Comparison of ENCODE assay signal across 22 cellular contexts in the genomic region with DNA sequence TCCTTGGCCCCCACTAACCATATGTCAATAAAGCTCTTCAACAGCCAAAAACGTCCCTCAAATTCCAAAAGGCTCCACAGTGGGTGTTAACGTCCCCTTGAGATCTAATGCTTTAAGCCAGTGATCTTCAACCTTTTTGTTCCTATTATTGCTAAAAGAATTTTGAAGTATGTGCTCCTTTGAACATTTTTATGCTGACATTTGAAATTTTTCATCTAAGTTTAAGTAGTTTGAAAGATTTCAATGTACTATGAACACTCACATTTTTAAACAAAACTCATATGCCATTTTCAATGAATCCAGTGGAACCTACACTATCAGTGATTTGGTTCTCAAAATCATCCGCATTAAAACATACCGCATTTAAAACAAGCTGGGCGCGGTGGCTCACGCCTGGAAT. TPM values are rescaled to one million over a fixed set of nuclear protein-coding genes. Genes with fewer than 3 reads are reported as not detected.
DNase-seq lines count a peak whose midpoint lies in the region; ATAC-seq, FAIRE-seq and TF ChIP-seq lines count a peak whose summit lies in the region.
"Had no signal": no experiment of that assay in that cellular context is flagged by ENCODE, and none has a peak within 500 bp of the region (broad histone marks: within the 10 kb centered on the region; RNA-seq: fewer than 3 reads in every experiment).

No MANE protein-coding gene starts in this region.

- TF ChIP-seq EP300 in HepG2 (IDR thresholded peaks at IDR 0.05; ENCODE audit: low read depth in 2 of 2, low read length in 2 of 2) (no peak), HepG2 (CRISPR knock-in tag; IDR thresholded peaks at IDR 0.05; ENCODE audit: borderline replicate concordance) (no peak), K562 (IDR thresholded peaks at IDR 0.05; ENCODE audit: low read length) (no peak)

- FAIRE-seq in HepG2 (lab: Jason Lieb, UNC) (no peak), K562 (lab: Jason Lieb, UNC) (no peak)
- FAIRE-seq: GM12878, GM12892, GM18507 had no signal

- H3K4me1 ChIP-seq in HepG2 (ENCODE audit: insufficient read depth, low read length) (no peaks in the 10 kb centered on the region), right lobe of liver (no peaks in the 10 kb centered on the region), K562 (replicated peaks in 1 of 2; ENCODE audit: control insufficient read depth in 2 of 2, insufficient read depth in 2 of 2, low read length in 2 of 2) (no peaks in the 10 kb centered on the region)
- H3K4me1 ChIP-seq: BE2C had no signal

- H3K9me3 Mint-ChIP-seq in MCF 10A (ENCODE audit: unreplicated experiment): peaks cover 8% of the 10 kb centered on the region
- H3K9me3 Mint-ChIP-seq: CD8-positive, alpha-beta memory T cell had no signal

- no peak overlapping the region for H2AFZ ChIP-seq in HepG2 (ENCODE audit: low read length)
- H2AFZ ChIP-seq in K562 (ENCODE audit: low read depth, low read length): no peak overlapping the region

- POLR2A ChIA-PET in HepG2 (lab: Yijun Ruan, JAX) (no interaction called here), K562 (lab: Yijun Ruan, JAX) (no interaction called here), MCF 10A (lab: Yijun Ruan, JAX) (interaction anchor here (0.5 kb wide), 1 partner anchor 10 kb away, joined by 3 read pairs; no protein-coding TSS in a partner anchor)

- H3K27me3 ChIP-seq in HepG2 (ENCODE audit: control insufficient read depth in 1 of 2, insufficient read depth in 2 of 2, low read length in 2 of 2) (no peaks in the 10 kb centered on the region), right lobe of liver (no peaks in the 10 kb centered on the region), K562 (ENCODE audit: control insufficient read depth in 2 of 2, insufficient read depth in 2 of 2, low read length in 2 of 2) (no peaks in the 10 kb centered on the region)
- H3K27me3 ChIP-seq: BE2C, BLaER1 had no signal

- WGBS in HepG2 (ENCODE audit: low lambda C conversion rate): 94% methylated on average over 7 of the region's 7 CpGs
- 90% methylated on average over 5 of the region's 7 CpGs for WGBS in right lobe of liver (ENCODE audit: insufficient coverage, low coverage, low lambda C conversion rate, missing lambda C conversion rate)
- WGBS in K562 (ENCODE audit: insufficient coverage, low coverage, missing lambda C conversion rate): 71% methylated on average over 7 of the region's 7 CpGs

- DNase-seq in HepG2 (ENCODE audit: low spot score): no peak
- no peak for DNase-seq in right lobe of liver
- no peak for DNase-seq in K562 (ENCODE audit: extremely low read depth in 1 of 4, low spot score in 3 of 4)
- DNase-seq in MCF 10A (ENCODE audit: unreplicated experiment): no peak
- no peak for DNase-seq in middle frontal gyrus (ENCODE audit: extremely low spot score, low spot score)
- DNase-seq: ACHN; BE2C; CD4-positive, alpha-beta memory T cell; CD4-positive, CD25-positive, alpha-beta regulatory T cell; CD8-positive, alpha-beta memory T cell; DMS 273 treated with DMSO at 0.1 percent for 48 hours; DMS153; DMS53; DMS79; DND-41; EL had no signal

- H3K9ac ChIP-seq in HepG2 (ENCODE audit: insufficient read depth, low read depth, low read length) (no peak overlapping the region), K562 (ENCODE audit: insufficient read depth in 1 of 2, low read depth in 2 of 2, low read length in 2 of 2) (no peak overlapping the region)
- H3K9ac ChIP-seq: BLaER1 had no signal

- H3K9me3 ChIP-seq in HepG2 (ENCODE audit: low read length) (peaks cover 10% of the 10 kb centered on the region; the same call in 1 of the 2 replicates), right lobe of liver (no peaks in the 10 kb centered on the region), K562 (replicated peaks; ENCODE audit: control insufficient read depth, insufficient read depth, low read depth, low read length) (peaks cover 5% of the 10 kb centered on the region)
- H3K9me3 ChIP-seq: BE2C had no signal

- H3K9me1 ChIP-seq in K562 (ENCODE audit: control insufficient read depth, insufficient read depth, low read length): no peaks in the 10 kb centered on the region

- in situ Hi-C loops in HepG2 (cut with HindIII; ENCODE audit: extremely low pct_ligation_motif_present, low pct_unique_long_range_greater_than_20kb): no loop called here
- in situ Hi-C loops in K562 (cut with MboI): no loop called here

- H3K4me1 Mint-ChIP-seq in MCF 10A (ENCODE audit: insufficient read depth, unreplicated experiment): peaks cover 5% of the 10 kb centered on the region

- H3K36me3 Mint-ChIP-seq in MCF 10A (ENCODE audit: insufficient read depth, unreplicated experiment): peaks cover 28% of the 10 kb centered on the region

- ATAC-seq in HepG2 (no peak), right lobe of liver (no peak), K562 (no peak)
- ATAC-seq: GM12878 had no signal

- H3K4me2 ChIP-seq in HepG2 (ENCODE audit: low read depth, low read length) (no peak overlapping the region), K562 (ENCODE audit: insufficient read depth, low read length) (no peak overlapping the region)
- H3K4me2 ChIP-seq: BLaER1 had no signal

- H3K4me3 ChIP-seq in HepG2 (replicated peaks in 1 of 3; ENCODE audit: insufficient read depth in 1 of 3, low read depth in 2 of 3, low read length in 3 of 3) (no peak overlapping the region), right lobe of liver (no peak overlapping the region), K562 (no peak overlapping the region)
- H3K4me3 ChIP-seq: BLaER1, GM12878 had no signal

- H3K36me3 ChIP-seq in HepG2 (replicated peaks in 1 of 2; ENCODE audit: control insufficient read depth in 1 of 2, insufficient read depth in 2 of 2, low read length in 2 of 2) (peaks cover 6 to 34% of the 10 kb centered on the region in 2 experiments), right lobe of liver (no peaks in the 10 kb centered on the region), K562 (ENCODE audit: control insufficient read depth, insufficient read depth, low read length) (peaks cover 7% of the 10 kb centered on the region)
- H3K36me3 ChIP-seq: BE2C had no signal

- CTCF ChIA-PET in HepG2 (lab: Yijun Ruan, JAX; ENCODE audit: low intra/inter-chr PET ratio, low total read pairs): no interaction called here
- CTCF ChIA-PET in K562 (lab: Yijun Ruan, JAX; ENCODE audit: low intra/inter-chr PET ratio): no interaction called here
- CTCF ChIA-PET in MCF 10A (lab: Yijun Ruan, JAX): interaction anchor here (1.1 kb wide), 1 partner anchor 10 kb away, joined by 3 read pairs; no protein-coding TSS in a partner anchor

- no peak overlapping the region for H3K4me3 Mint-ChIP-seq in MCF 10A (ENCODE audit: unreplicated experiment)
- H3K4me3 Mint-ChIP-seq: CD14-positive monocyte; CD4-positive, alpha-beta memory T cell; CD4-positive, CD25-positive, alpha-beta regulatory T cell; CD8-positive, alpha-beta memory T cell had no signal

- no peak overlapping the region for H3K27ac ChIP-seq in HepG2 (ENCODE audit: extremely low read length, insufficient read depth, low read length)
- H3K27ac ChIP-seq in right lobe of liver: no peak overlapping the region
- H3K27ac ChIP-seq in K562 (ENCODE audit: extremely low read depth, low read depth, low read length): no peak overlapping the region
- H3K27ac ChIP-seq: 22Rv1, BLaER1 had no signal

- no peak for TF ChIP-seq POLR2A in HepG2 (IDR thresholded peaks at IDR 0.05; ENCODE audit: insufficient read depth in 1 of 2, low read depth in 2 of 2, low read length in 2 of 2)
- TF ChIP-seq POLR2A in right lobe of liver (IDR thresholded peaks at IDR 0.05): no peak
- no peak for TF ChIP-seq POLR2A in K562 (conservative IDR thresholded peaks at IDR 0.05)

- TF ChIP-seq CTCF in HepG2 (CRISPR knock-in tag; IDR thresholded peaks at IDR 0.05): no peak
- no peak for TF ChIP-seq CTCF in right lobe of liver (IDR thresholded peaks at IDR 0.05)
- TF ChIP-seq CTCF in K562 (IDR thresholded peaks at IDR 0.05 in 2 of 3, conservative IDR thresholded peaks at IDR 0.05 in 1 of 3; ENCODE audit: insufficient read depth in 2 of 3, low read depth in 1 of 3, low read length in 3 of 3): no peak
- no peak for TF ChIP-seq CTCF in MCF 10A (IDR thresholded peaks at IDR 0.05; ENCODE audit: unreplicated experiment)

- H4K20me1 ChIP-seq in HepG2 (ENCODE audit: insufficient read depth, low read length) (no peaks in the 10 kb centered on the region), K562 (replicated peaks; ENCODE audit: control insufficient read depth, insufficient read depth, low read length) (no peaks in the 10 kb centered on the region)
- H4K20me1 ChIP-seq: BLaER1 had no signal

- intact Hi-C loops in HepG2 (cut with micrococcal nuclease; ENCODE audit: unreplicated experiment) (no loop called here), right lobe of liver (cut with DNase I) (no loop called here), K562 (cut with micrococcal nuclease) (no loop called here), MCF 10A (cut with micrococcal nuclease) (no loop called here)

- no peaks in the 10 kb centered on the region for H3K27me3 Mint-ChIP-seq in MCF 10A (ENCODE audit: insufficient read depth, unreplicated experiment)
- H3K27me3 Mint-ChIP-seq: CD4-positive, alpha-beta memory T cell; CD4-positive, CD25-positive, alpha-beta regulatory T cell; CD8-positive, alpha-beta memory T cell had no signal

- BruUV-seq in HepG2 (replicated peaks; lab: Mats Ljungman, UMichigan) (no TSS peak), K562 (replicated peaks; lab: Mats Ljungman, UMichigan) (no TSS peak), MCF 10A (replicated peaks; lab: Mats Ljungman, UMichigan) (no TSS peak)

- H3K79me2 ChIP-seq in HepG2 (ENCODE audit: insufficient read depth, low read length): peaks cover 2% of the 10 kb centered on the region
- 0 out of 3 replicates have a peak, but pooled peaks cover 3% of the 10 kb centered on the region for H3K79me2 ChIP-seq in K562 (ENCODE audit: control insufficient read depth, insufficient read depth, low read length)

- H3K27ac Mint-ChIP-seq in MCF 10A (ENCODE audit: low read depth, unreplicated experiment): no peak overlapping the region
- H3K27ac Mint-ChIP-seq: CD4-positive, alpha-beta memory T cell; CD4-positive, CD25-positive, alpha-beta regulatory T cell; CD8-positive, alpha-beta memory T cell had no signal

- TF ChIP-seq RAD21 in HepG2 (CRISPR knock-in tag; IDR thresholded peaks at IDR 0.05): no peak
- TF ChIP-seq RAD21 in K562 (CRISPR knock-in tag; conservative IDR thresholded peaks at IDR 0.05 in 1 of 2, IDR thresholded peaks at IDR 0.05 in 1 of 2): no peak

RNA-seq across cellular contexts. Expression of gene AUH, which starts 29.9 kb away (rescaled TPM):
- total RNA-seq in HepG2 (2016; rRNA removed; fragmentation: Illumina TruSeq; extraction: Trizol) (31.9 and 35.7 TPM in 2 replicates), right lobe of liver (10 to 100 TPM; 12.0 to 22.4 (median 18.4) TPM), K562 (2014; rRNA removed) (29.0 and 32.8 TPM in 2 replicates), K562 (2014; rRNA removed; fragmentation: Illumina TruSeq; extraction: Trizol) (11.1 and 12.4 TPM in 2 replicates), K562 (2015; rRNA removed; fragmentation: Illumina TruSeq; extraction: Trizol) (9.4 and 10.1 TPM in 2 replicates), K562 (2021) (12.7 and 13.5 TPM in 2 replicates), MCF 10A (2022) (16.1 and 20.9 TPM in 2 replicates)
- 8.8 and 9.3 TPM in 2 replicates for total RNA-seq in HepG2 (2016; cell fraction: cytosol; rRNA removed; fragmentation: Illumina TruSeq; extraction: Trizol; ENCODE audit: low read depth)
- total RNA-seq in HepG2 (2016; cell fraction: insoluble cytoplasmic fraction; rRNA removed; fragmentation: Illumina TruSeq; extraction: Trizol): 35.1 and 35.8 TPM in 2 replicates
- total RNA-seq in HepG2 (2016; cell fraction: membrane; rRNA removed; fragmentation: Illumina TruSeq; extraction: Trizol): 12.0 and 14.2 TPM in 2 replicates
- total RNA-seq in HepG2 (2016; cell fraction: nucleus; rRNA removed; fragmentation: Illumina TruSeq; extraction: Trizol): 36.5 and 38.2 TPM in 2 replicates
- polyA plus RNA-seq in HepG2 (2011; rRNA removed) (20.7 and 25.8 TPM in 2 replicates), K562 (2011; rRNA removed) (6.3 and 6.9 TPM in 2 replicates), K562 (2014; fragmentation: Illumina TruSeq; extraction: Trizol) (6.1 and 6.3 TPM in 2 replicates), K562 (2014; fragmentation: Nextera tagmentation; extraction: Ambion mirVana) (1 to 10 TPM; 3.4 to 4.5 TPM), K562 (2014; rRNA removed) (16.3 and 16.8 TPM in 2 replicates)
- polyA plus RNA-seq in HepG2 (2011; cell fraction: cytosol; rRNA removed): 13.1 and 18.4 TPM in 2 replicates
- 45.4 and 46.7 TPM in 2 replicates for polyA plus RNA-seq in HepG2 (2011; cell fraction: nucleus; rRNA removed)
- polyA plus RNA-seq in HepG2 (2012): 43.3 and 56.0 TPM in 2 replicates
- polyA plus RNA-seq in HepG2 (2016; cell fraction: cytosol; fragmentation: Illumina TruSeq; extraction: Trizol; ENCODE audit: low read depth): 5.2 and 6.3 TPM in 2 replicates
- polyA plus RNA-seq in HepG2 (2016; cell fraction: insoluble cytoplasmic fraction; fragmentation: Illumina TruSeq; extraction: Trizol; ENCODE audit: low read depth): 36.1 and 36.2 TPM in 2 replicates
- polyA plus RNA-seq in HepG2 (2016; cell fraction: membrane; fragmentation: Illumina TruSeq; extraction: Trizol; ENCODE audit: low read depth): 8.4 and 9.7 TPM in 2 replicates
- polyA plus RNA-seq in HepG2 (2016; cell fraction: nucleus; fragmentation: Illumina TruSeq; extraction: Trizol; ENCODE audit: insufficient read depth, low read depth): 31.0 and 33.2 TPM in 2 replicates
- polyA minus RNA-seq in HepG2 (2011; rRNA and poly(A)+ RNA removed; ENCODE audit: low replicate concordance): 2.2 and 5.5 TPM in 2 replicates
- polyA minus RNA-seq in HepG2 (2011; cell fraction: cytosol; rRNA and poly(A)+ RNA removed): 8.7 and 13.5 TPM in 2 replicates
- polyA minus RNA-seq in HepG2 (2011; cell fraction: nucleus; rRNA and poly(A)+ RNA removed): 115 and 125 TPM in 2 replicates
- total RNA-seq in K562 (2011; cell fraction: chromatin; rRNA removed; ENCODE audit: low replicate concordance): 16.8 and 53.1 TPM in 2 replicates
- total RNA-seq in K562 (2011; cell fraction: nucleolus; rRNA removed): 7.8 and 11.6 TPM in 2 replicates
- total RNA-seq in K562 (2011; cell fraction: nucleoplasm; rRNA removed): 18.8 and 30.1 TPM in 2 replicates
- polyA plus RNA-seq in K562 (2011; cell fraction: cytosol; rRNA removed): 2.6 and 3.3 TPM in 2 replicates
- 10.3 and 13.3 TPM in 2 replicates for polyA plus RNA-seq in K562 (2011; cell fraction: nucleus; rRNA removed)
- polyA plus RNA-seq in K562 (2012): 6.8 and 9.1 TPM in 2 replicates
- polyA minus RNA-seq in K562 (2011; rRNA and poly(A)+ RNA removed): 11.6 and 12.7 TPM in 2 replicates
- polyA minus RNA-seq in K562 (2011; cell fraction: cytosol; rRNA and poly(A)+ RNA removed): 2.7 and 3.0 TPM in 2 replicates
- 22.3 and 25.0 TPM in 2 replicates for polyA minus RNA-seq in K562 (2011; cell fraction: nucleus; rRNA and poly(A)+ RNA removed)

Comparison
In these comparisons a context has a peak if more than half of its experiments do, and no peak if none do; other contexts are left out.
1. Of the 241 proteins assayed by ChIP-seq in both HepG2 and K562: peak only in HepG2: none; only in K562: MAFG and ZBTB33; in both: MAFF and MAFK; in neither: 237.